ENCODE assay signal across 20 cellular contexts in genomic region chr5:153654892-153655520, GRCh38.
DNase-seq lines count a peak whose midpoint lies in the region; ATAC-seq, FAIRE-seq and TF ChIP-seq lines count a peak whose summit lies in the region.
"Had no signal": no experiment of that assay in that cellular context is flagged by ENCODE, and none has a peak within 500 bp of the region (broad histone marks: within the 10 kb centered on the region; RNA-seq: fewer than 3 reads in every experiment).

No MANE protein-coding gene starts in this region.

- TF ChIP-seq POLR2A in IMR-90 (IDR thresholded peaks at IDR 0.05; ENCODE audit: low read depth, low read length): no peak
- no peak for TF ChIP-seq POLR2A in HepG2 (IDR thresholded peaks at IDR 0.05; ENCODE audit: insufficient read depth in 1 of 2, low read depth in 2 of 2, low read length in 2 of 2)

- no peak overlapping the region for H2BK5ac ChIP-seq in IMR-90 (ENCODE audit: low read depth, low read length, poor library complexity, severe bottlenecking)

- H3K27ac Mint-ChIP-seq in MCF 10A (ENCODE audit: low read depth, unreplicated experiment): no peak overlapping the region
- H3K27ac Mint-ChIP-seq in effector memory CD8-positive, alpha-beta T cell: no peak overlapping the region
- no peak overlapping the region for H3K27ac Mint-ChIP-seq in CD4-positive, alpha-beta T cell
- H3K27ac Mint-ChIP-seq: CD8-positive, alpha-beta T cell had no signal

- H4K5ac ChIP-seq in IMR-90 (ENCODE audit: low read depth, low read length): no peak overlapping the region

- H2BK15ac ChIP-seq in IMR-90 (ENCODE audit: low read depth, low read length): no peak overlapping the region

- intact Hi-C loops in mammary epithelial cell (cut with micrococcal nuclease): no loop called here
- intact Hi-C loops in MCF 10A (cut with micrococcal nuclease): no loop called here
- intact Hi-C loops in IMR-90 (cut with micrococcal nuclease): no loop called here
- intact Hi-C loops in HepG2 (cut with micrococcal nuclease; ENCODE audit: unreplicated experiment): no loop called here
- intact Hi-C loops in CD4-positive, alpha-beta T cell (cut with DNase I, micrococcal nuclease): no loop called here

- H2BK20ac ChIP-seq in IMR-90 (ENCODE audit: low read depth, low read length): no peak overlapping the region

- H4K8ac ChIP-seq in IMR-90 (ENCODE audit: low read depth in 2 of 2, low read length in 2 of 2): no peak overlapping the region

- H3K27me3 ChIP-seq in mammary epithelial cell (ENCODE audit: insufficient read depth, low read length) (no peaks in the 10 kb centered on the region), IMR-90 (ENCODE audit: control insufficient read depth, insufficient read depth, low read length) (no peaks in the 10 kb centered on the region), HepG2 (ENCODE audit: control insufficient read depth in 1 of 2, insufficient read depth in 2 of 2, low read length in 2 of 2) (no peaks in the 10 kb centered on the region)
- no peaks in the 10 kb centered on the region for H3K27me3 ChIP-seq in CD4-positive, alpha-beta T cell (ENCODE audit: control insufficient read depth, insufficient read depth, low read length)
- H3K27me3 ChIP-seq: BE2C had no signal

- no TSS peak for BruUV-seq in mammary epithelial cell (replicated peaks; lab: Mats Ljungman, UMichigan)
- no TSS peak for BruUV-seq in MCF 10A (replicated peaks; lab: Mats Ljungman, UMichigan)
- no TSS peak for BruUV-seq in IMR-90 (replicated peaks; lab: Mats Ljungman, UMichigan)
- no TSS peak for BruUV-seq in HepG2 (replicated peaks; lab: Mats Ljungman, UMichigan)

- FAIRE-seq in HepG2 (lab: Jason Lieb, UNC): peak; percentile 18
- FAIRE-seq: D721Med, GM12891, GM19239, H1 had no signal

- no peak overlapping the region for H2BK120ac ChIP-seq in IMR-90 (ENCODE audit: low read depth, low read length)

- no peaks in the 10 kb centered on the region for H3K79me1 ChIP-seq in IMR-90 (ENCODE audit: low read depth in 1 of 2, low read length in 2 of 2)

- H3K18ac ChIP-seq in IMR-90 (ENCODE audit: low read depth, low read length): no peak overlapping the region

- ATAC-seq in IMR-90 (ENCODE audit: low read depth) (no peak), HepG2 (peak; percentile 76)
- no peak for ATAC-seq in effector memory CD8-positive, alpha-beta T cell (replicated peaks)
- ATAC-seq in CD4-positive, alpha-beta T cell (ENCODE audit: poor library complexity): no peak
- ATAC-seq: CD8-positive, alpha-beta T cell had no signal

- H3K27ac ChIP-seq in mammary epithelial cell (ENCODE audit: insufficient read depth, low read depth, low read length) (no peak overlapping the region), IMR-90 (ENCODE audit: insufficient read depth, low read length) (no peak overlapping the region), HepG2 (ENCODE audit: extremely low read length, insufficient read depth, low read length) (no peak overlapping the region)
- no peak overlapping the region for H3K27ac ChIP-seq in CD4-positive, alpha-beta T cell (ENCODE audit: low read depth, low read length)
- H3K27ac ChIP-seq: C4-2B, HL-60 had no signal

- no peaks in the 10 kb centered on the region for H3K9me1 ChIP-seq in IMR-90 (ENCODE audit: insufficient read depth, low read length)

- H2AFZ ChIP-seq in mammary epithelial cell (ENCODE audit: low read depth, low read length) (no peak overlapping the region), IMR-90 (replicated peaks; ENCODE audit: low read length, poor library complexity) (no peak overlapping the region), HepG2 (ENCODE audit: low read length) (no peak overlapping the region)

- H3K4me1 ChIP-seq in mammary epithelial cell (ENCODE audit: insufficient read depth, low read length): peaks cover 27% of the 10 kb centered on the region
- H3K4me1 ChIP-seq in IMR-90 (ENCODE audit: control insufficient read depth, insufficient read depth, low read length): 0 out of 2 replicates have a peak, but pooled peaks cover 1% of the 10 kb centered on the region
- H3K4me1 ChIP-seq in HepG2 (ENCODE audit: insufficient read depth, low read length): peaks cover 17% of the 10 kb centered on the region
- H3K4me1 ChIP-seq: BE2C, HAP-1 had no signal

- H3K36me3 Mint-ChIP-seq in MCF 10A (ENCODE audit: insufficient read depth, unreplicated experiment): no peaks in the 10 kb centered on the region
- H3K36me3 Mint-ChIP-seq in effector memory CD8-positive, alpha-beta T cell (ENCODE audit: insufficient read depth): no peaks in the 10 kb centered on the region
- H3K36me3 Mint-ChIP-seq in CD4-positive, alpha-beta T cell (ENCODE audit: low read depth): no peaks in the 10 kb centered on the region
- H3K36me3 Mint-ChIP-seq: CD8-positive, alpha-beta T cell had no signal

- POLR2A ChIA-PET in MCF 10A (lab: Yijun Ruan, JAX): no interaction called here
- POLR2A ChIA-PET in IMR-90 (lab: Charles Lee; ENCODE audit: unreplicated experiment): no interaction called here
- POLR2A ChIA-PET in HepG2 (lab: Yijun Ruan, JAX): no interaction called here
- POLR2A ChIA-PET in CD4-positive, alpha-beta T cell (lab: Charles Lee): no interaction called here

- H3K79me2 ChIP-seq in mammary epithelial cell (ENCODE audit: insufficient read depth, low read length) (no peaks in the 10 kb centered on the region), HepG2 (ENCODE audit: insufficient read depth, low read length) (no peaks in the 10 kb centered on the region)

- TF ChIP-seq CTCF in mammary epithelial cell (conservative IDR thresholded peaks at IDR 0.05 in 1 of 2, IDR thresholded peaks at IDR 0.05 in 1 of 2; ENCODE audit: extremely low read depth in 1 of 2, insufficient read depth in 1 of 2, low read depth in 1 of 2, low read length in 2 of 2): no peak
- TF ChIP-seq CTCF in MCF 10A (IDR thresholded peaks at IDR 0.05; ENCODE audit: unreplicated experiment): no peak
- no peak for TF ChIP-seq CTCF in IMR-90 (conservative IDR thresholded peaks at IDR 0.05; ENCODE audit: low read depth, low read length)
- TF ChIP-seq CTCF in HepG2 (CRISPR knock-in tag; IDR thresholded peaks at IDR 0.05): no peak
- TF ChIP-seq CTCF in CD4-positive, alpha-beta T cell (IDR thresholded peaks at IDR 0.05): no peak

- in situ Hi-C loops in mammary epithelial cell (cut with MboI; ENCODE audit: low sequenced_read_pairs in 2 of 2): no loop called here
- in situ Hi-C loops in IMR-90 (cut with MboI; ENCODE audit: low sequenced_read_pairs): no loop called here
- in situ Hi-C loops in HepG2 (cut with HindIII; ENCODE audit: extremely low pct_ligation_motif_present, low pct_unique_long_range_greater_than_20kb): no loop called here

- H2AK9ac ChIP-seq in IMR-90 (replicated peaks; ENCODE audit: low read depth, low read length, poor library complexity): no peak overlapping the region

- H3K4me2 ChIP-seq in mammary epithelial cell (ENCODE audit: insufficient read depth, low read depth, low read length) (peak overlapping the region; percentile 66), IMR-90 (ENCODE audit: low read depth, low read length) (no peak overlapping the region), HepG2 (ENCODE audit: low read depth, low read length) (no peak overlapping the region)

- WGBS in mammary epithelial cell (ENCODE audit: low coverage, missing lambda C conversion rate): 81% methylated on average over 3 of the region's 3 CpGs
- no CpG with 5 or more reads among the region's 3 CpGs for WGBS in IMR-90 (ENCODE audit: extremely low coverage in 2 of 2, insufficient read length in 1 of 2), 2 experiments
- 4% methylated on average over 3 of the region's 3 CpGs for WGBS in HepG2 (ENCODE audit: low lambda C conversion rate)

- H3K36me3 ChIP-seq in mammary epithelial cell (ENCODE audit: insufficient read depth, low read length) (no peaks in the 10 kb centered on the region), IMR-90 (ENCODE audit: control insufficient read depth, insufficient read depth, low read length) (no peaks in the 10 kb centered on the region), HepG2 (replicated peaks in 1 of 2; ENCODE audit: control insufficient read depth in 1 of 2, insufficient read depth in 2 of 2, low read length in 2 of 2) (no peaks in the 10 kb centered on the region)
- H3K36me3 ChIP-seq: BE2C, HAP-1 had no signal

- H4K91ac ChIP-seq in IMR-90 (ENCODE audit: insufficient read depth, low read depth, low read length): no peak overlapping the region

- no peak overlapping the region for H3K4me3 Mint-ChIP-seq in MCF 10A (ENCODE audit: unreplicated experiment)
- no peak overlapping the region for H3K4me3 Mint-ChIP-seq in effector memory CD8-positive, alpha-beta T cell
- no peak overlapping the region for H3K4me3 Mint-ChIP-seq in CD4-positive, alpha-beta T cell
- H3K4me3 Mint-ChIP-seq: CD8-positive, alpha-beta T cell had no signal

- H3K4ac ChIP-seq in IMR-90 (ENCODE audit: low read depth, low read length): no peak overlapping the region

- no peak overlapping the region for H3K56ac ChIP-seq in IMR-90 (ENCODE audit: extremely low read depth, insufficient read depth, low read length)

- no peak for TF ChIP-seq EP300 in HepG2 (IDR thresholded peaks at IDR 0.05; ENCODE audit: low read depth in 2 of 2, low read length in 2 of 2)
- TF ChIP-seq EP300 in HepG2 (CRISPR knock-in tag; IDR thresholded peaks at IDR 0.05; ENCODE audit: borderline replicate concordance): no peak

- H3K4me3 ChIP-seq in mammary epithelial cell (replicated peaks in 1 of 3; ENCODE audit: insufficient read depth in 1 of 3, low read depth in 2 of 3, low read length in 3 of 3) (no peak overlapping the region), IMR-90 (ENCODE audit: insufficient read depth, low read depth, low read length) (no peak overlapping the region), HepG2 (replicated peaks in 1 of 3; ENCODE audit: insufficient read depth in 1 of 3, low read depth in 2 of 3, low read length in 3 of 3) (no peak overlapping the region)
- H3K4me3 ChIP-seq: HAP-1 had no signal

- H3K4me1 Mint-ChIP-seq in MCF 10A (ENCODE audit: insufficient read depth, unreplicated experiment): peaks cover 12% of the 10 kb centered on the region
- no peaks in the 10 kb centered on the region for H3K4me1 Mint-ChIP-seq in effector memory CD8-positive, alpha-beta T cell (ENCODE audit: low read depth in 2 of 2)
- H3K4me1 Mint-ChIP-seq in CD4-positive, alpha-beta T cell (ENCODE audit: low read depth): no peaks in the 10 kb centered on the region

- no peak overlapping the region for H3K14ac ChIP-seq in IMR-90 (replicated peaks; ENCODE audit: low read depth, low read length)

- H2AK5ac ChIP-seq in IMR-90 (ENCODE audit: low read depth, low read length): no peak overlapping the region

- TF ChIP-seq RAD21 in IMR-90 (IDR thresholded peaks at IDR 0.05; ENCODE audit: low read length) (no peak), HepG2 (CRISPR knock-in tag; IDR thresholded peaks at IDR 0.05) (no peak)

- H4K20me1 ChIP-seq in mammary epithelial cell (ENCODE audit: insufficient read depth, low read length) (no peaks in the 10 kb centered on the region), IMR-90 (ENCODE audit: insufficient read depth, low read length) (no peaks in the 10 kb centered on the region), HepG2 (ENCODE audit: insufficient read depth, low read length) (no peaks in the 10 kb centered on the region)

- dilution Hi-C loops in mammary epithelial cell (cut with HindIII; ENCODE audit: low sequenced_read_pairs): no loop called here
- dilution Hi-C loops in IMR-90 (cut with HindIII; ENCODE audit: low sequenced_read_pairs, unreplicated experiment): no loop called here

- no peak overlapping the region for H3K23ac ChIP-seq in IMR-90 (ENCODE audit: low read depth, low read length)

- H3K9ac ChIP-seq in mammary epithelial cell (ENCODE audit: insufficient read depth, low read length): no peak overlapping the region
- no peak overlapping the region for H3K9ac ChIP-seq in IMR-90 (ENCODE audit: low read depth, low read length)
- H3K9ac ChIP-seq in HepG2 (ENCODE audit: insufficient read depth, low read depth, low read length): no peak overlapping the region

- H3K9me3 ChIP-seq in mammary epithelial cell (replicated peaks; ENCODE audit: insufficient read depth, low read length) (no peaks in the 10 kb centered on the region), IMR-90 (ENCODE audit: control insufficient read depth, insufficient read depth, low read length) (no peaks in the 10 kb centered on the region), HepG2 (ENCODE audit: low read length) (no peaks in the 10 kb centered on the region)
- no peaks in the 10 kb centered on the region for H3K9me3 ChIP-seq in CD4-positive, alpha-beta T cell (ENCODE audit: control insufficient read depth, low read length)
- H3K9me3 ChIP-seq: BE2C, HAP-1 had no signal

- CTCF ChIA-PET in mammary epithelial cell (lab: Charles Lee; ENCODE audit: low non-redundant PET): no interaction called here
- CTCF ChIA-PET in MCF 10A (lab: Yijun Ruan, JAX): interaction anchor here (0.7 to 1.3 kb wide), 3 partner anchors 39 to 310 kb away, joined by 3 to 4 read pairs (median 3); no protein-coding TSS in a partner anchor
- CTCF ChIA-PET in IMR-90 (lab: Yijun Ruan, JAX): no interaction called here
- CTCF ChIA-PET in HepG2 (lab: Yijun Ruan, JAX; ENCODE audit: low intra/inter-chr PET ratio, low total read pairs): no interaction called here
- CTCF ChIA-PET in CD4-positive, alpha-beta T cell (lab: Charles Lee): no interaction called here

- DNase-seq in mammary epithelial cell (peak; percentile 19), MCF 10A (ENCODE audit: unreplicated experiment) (no peak), IMR-90 (peak; percentile 9), HepG2 (ENCODE audit: low spot score) (peak; percentile 28), occipital lobe (lab: John Stamatoyannopoulos, UW) (no peak)
- no peak for DNase-seq in effector memory CD8-positive, alpha-beta T cell
- DNase-seq in CD4-positive, alpha-beta T cell: no peak
- DNase-seq: ACHN; BE2C; CD8-positive, alpha-beta T cell; COR-L47; DMS153; KBM-7 had no signal

- H3K9me3 Mint-ChIP-seq in MCF 10A (ENCODE audit: unreplicated experiment): no peaks in the 10 kb centered on the region
- H3K9me3 Mint-ChIP-seq in effector memory CD8-positive, alpha-beta T cell: peaks cover under 1 to 3% of the 10 kb centered on the region in 2 donors
- peaks cover under 1% of the 10 kb centered on the region for H3K9me3 Mint-ChIP-seq in CD4-positive, alpha-beta T cell

- no peaks in the 10 kb centered on the region for H3K27me3 Mint-ChIP-seq in MCF 10A (ENCODE audit: insufficient read depth, unreplicated experiment)
- H3K27me3 Mint-ChIP-seq in effector memory CD8-positive, alpha-beta T cell: peaks cover 11 to 15% of the 10 kb centered on the region in 2 donors
- H3K27me3 Mint-ChIP-seq in CD4-positive, alpha-beta T cell: no peaks in the 10 kb centered on the region

Comparison
In these comparisons a context has a peak if more than half of its experiments do, and no peak if none do; other contexts are left out.
1. DNase-seq: peak in mammary epithelial cell (single experiment), IMR-90 (single experiment) and HepG2 (single experiment); none in MCF 10A (single experiment), occipital lobe (single experiment), effector memory CD8-positive, alpha-beta T cell (0 of 3) and CD4-positive, alpha-beta T cell (0 of 10).